14 cellular contexts compared by ENCODE assay signal in the genomic region with DNA sequence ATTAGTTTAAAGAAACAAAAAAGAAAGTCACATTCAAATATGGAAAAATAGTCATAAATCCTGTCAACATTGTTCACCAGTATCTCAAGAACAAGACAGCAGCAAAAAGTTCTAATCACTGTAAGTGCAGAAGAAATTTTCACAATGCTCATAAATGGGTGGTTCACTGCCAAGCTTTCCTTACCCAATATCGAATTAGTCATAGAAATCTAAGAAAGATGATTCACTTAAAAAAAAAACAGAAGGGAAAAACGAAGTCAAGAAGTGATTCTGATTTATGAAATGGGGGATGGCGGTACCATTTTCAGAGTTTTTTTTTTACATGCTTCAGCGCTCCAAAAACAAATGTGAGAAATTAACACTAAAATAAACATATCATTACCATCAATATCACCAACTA.
DNase-seq lines count a peak whose midpoint lies in the region; ATAC-seq and TF ChIP-seq lines count a peak whose summit lies in the region.
"Had no signal": no experiment of that assay in that cellular context is flagged by ENCODE, and none has a peak within 500 bp of the region (broad histone marks: within the 10 kb centered on the region; RNA-seq: fewer than 3 reads in every experiment).

No MANE protein-coding gene starts in this region.

- in situ Hi-C loops in GM23248 (cut with MboI) (no loop called here), HAP-1 (cut with MboI; ENCODE audit: low sequenced_read_pairs) (no loop called here)

- H3F3A ChIP-seq in GM23248 (ENCODE audit: insufficient read depth), result peaks cover 8% of the 10 kb centered on the region; the same call in 1 of the 2 replicates

- no peak for ATAC-seq in HG02884 (IDR thresholded peaks at IDR 0.05; ENCODE audit: unreplicated experiment)
- no peak for ATAC-seq in GM21423 (IDR thresholded peaks at IDR 0.05; ENCODE audit: unreplicated experiment)

- peak overlapping the region; percentile 56 for H3K4me2 ChIP-seq in GM23248 (ENCODE audit: unreplicated experiment)

- no peak overlapping the region for H2AFZ ChIP-seq in GM23248

- H3K79me2 ChIP-seq in GM23248 (ENCODE audit: insufficient read depth), result peaks cover 7% of the 10 kb centered on the region; the same call in 1 of the 2 replicates

- TF ChIP-seq CTCF in fibroblast of the aortic adventitia (IDR thresholded peaks at IDR 0.05; ENCODE audit: insufficient read depth, low read length), result no peak

- H3K4me1 ChIP-seq in GM23248 (ENCODE audit: insufficient read depth) (peaks cover 4% of the 10 kb centered on the region; the same call in 1 of the 2 replicates), adipocyte (ENCODE audit: control insufficient read depth, insufficient read depth, low read length) (peaks cover 15% of the 10 kb centered on the region), HAP-1 (peaks cover 5% of the 10 kb centered on the region)

- WGBS in GM23248 (ENCODE audit: low coverage in 1 of 2, low lambda C conversion rate in 2 of 2, missing lambda C conversion rate in 2 of 2), 2 experiments, result 3 to 7% methylated on average over 4 of the region's 4 CpGs

- H3K27me3 ChIP-seq in GM23248 (replicated peaks; ENCODE audit: insufficient read depth), result no peaks in the 10 kb centered on the region
- H3K27me3 ChIP-seq in adipocyte (replicated peaks; ENCODE audit: control insufficient read depth, insufficient read depth, low read length), result no peaks in the 10 kb centered on the region
- H3K27me3 ChIP-seq in HAP-1 (ENCODE audit: low read depth), result no peaks in the 10 kb centered on the region

- no peaks in the 10 kb centered on the region for H3K36me3 ChIP-seq in GM23248 (ENCODE audit: low read depth)
- H3K36me3 ChIP-seq in adipocyte (ENCODE audit: control insufficient read depth, insufficient read depth, low read length, severe bottlenecking), result no peaks in the 10 kb centered on the region
- no peaks in the 10 kb centered on the region for H3K36me3 ChIP-seq in HAP-1 (replicated peaks)

- H3K27ac ChIP-seq in GM23248, result no peak overlapping the region

- H3K9me3 ChIP-seq in GM23248 (ENCODE audit: low read depth) (no peaks in the 10 kb centered on the region), adipocyte (ENCODE audit: control insufficient read depth, low read length) (peaks cover 3% of the 10 kb centered on the region), HAP-1 (0 out of 2 replicates have a peak, but pooled peaks cover 2% of the 10 kb centered on the region)

- H3K4me3 ChIP-seq in GM23248 (no peak overlapping the region), adipocyte (ENCODE audit: low read length) (peak overlapping the region; percentile 65), fibroblast of the aortic adventitia (ENCODE audit: low read depth, low read length) (no peak overlapping the region), HAP-1 (no peak overlapping the region)

- no peaks in the 10 kb centered on the region for H3K9me2 ChIP-seq in GM23248 (ENCODE audit: insufficient read depth)

- H3K9ac ChIP-seq in GM23248 (no peak overlapping the region), adipocyte (ENCODE audit: low read length) (no peak overlapping the region)

- DNase-seq in A172 (ENCODE audit: low spot score) (peak; percentile 56), GM23248 (peak; percentile 89), adipocyte (ENCODE audit: low read depth) (peak; percentile 72), fibroblast of the aortic adventitia (ENCODE audit: low read depth) (peak; percentile 92), HAP-1 (ENCODE audit: low spot score in 2 of 2) (no peak), NCI-H524 treated with DMSO at 0.1 percent for 48 hours (lab: John Stamatoyannopoulos, UW) (no peak)
- DNase-seq: activated naive CD4-positive, alpha-beta T cell treated with anti-CD3 and anti-CD28 coated beads for 36 hours; cerebellar nuclear complex; mesendoderm; NCI-H1092; occipital lobe; stimulated activated CD4-positive, alpha-beta T cell treated with anti-CD3 and anti-CD28 coated beads, Interleukin-12 subunit alpha, Interleukin-12 subunit beta, amount 100 ng/mL, for 4 hours had no signal

- no peaks in the 10 kb centered on the region for H4K20me1 ChIP-seq in GM23248 (ENCODE audit: insufficient read depth)

Comparison
In these comparisons a context has a peak if more than half of its experiments do, and no peak if none do; other contexts are left out.
1. DNase-seq: peak in A172 (single experiment), GM23248 (single experiment), adipocyte (single experiment) and fibroblast of the aortic adventitia (single experiment); none in HAP-1 (0 of 2) and NCI-H524 treated with DMSO at 0.1 percent for 48 hours (single experiment).